ENCODE assay signal across 18 cellular contexts in the genomic region with DNA sequence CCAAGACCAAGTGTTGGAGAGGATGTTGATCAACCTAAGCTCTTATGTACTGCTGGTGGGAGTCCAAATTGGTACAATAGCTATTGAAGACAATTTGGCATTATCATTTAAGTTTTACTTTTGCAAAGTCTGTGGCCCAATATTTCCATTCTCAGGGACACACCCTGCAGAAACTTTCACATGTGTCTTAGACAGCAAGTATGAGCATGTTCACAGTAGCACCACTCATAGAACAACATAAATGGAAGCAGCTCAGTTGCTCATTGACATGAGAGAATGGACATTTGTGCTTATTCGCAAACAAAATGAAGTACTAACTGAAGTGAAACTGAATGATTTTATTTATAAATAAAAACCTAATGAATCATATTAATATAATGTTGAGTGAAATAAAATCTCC.
DNase-seq lines count a peak whose midpoint lies in the region; ATAC-seq, FAIRE-seq and TF ChIP-seq lines count a peak whose summit lies in the region.
"Had no signal": no experiment of that assay in that cellular context is flagged by ENCODE, and none has a peak within 500 bp of the region (broad histone marks: within the 10 kb centered on the region; RNA-seq: fewer than 3 reads in every experiment).

No MANE protein-coding gene starts in this region.

- H4K20me1 ChIP-seq in mammary epithelial cell (ENCODE audit: insufficient read depth, low read length) (no peaks in the 10 kb centered on the region), keratinocyte (ENCODE audit: control insufficient read depth, extremely low read depth, insufficient read depth, low read length) (no peaks in the 10 kb centered on the region)

- no peak overlapping the region for H3K4me3 Mint-ChIP-seq in CD14-positive monocyte
- H3K4me3 Mint-ChIP-seq: CD4-positive, alpha-beta memory T cell; H9 had no signal

- in situ Hi-C loops in mammary epithelial cell (cut with MboI; ENCODE audit: low sequenced_read_pairs in 2 of 2), result no loop called here

- H3K9ac ChIP-seq in mammary epithelial cell (ENCODE audit: insufficient read depth, low read length), result no peak overlapping the region
- no peak overlapping the region for H3K9ac ChIP-seq in keratinocyte (ENCODE audit: control insufficient read depth, extremely low read depth, insufficient read depth, low read length)

- ATAC-seq in HG03095 (IDR thresholded peaks at IDR 0.05; ENCODE audit: unreplicated experiment), result no peak

- CTCF ChIA-PET in RWPE1 (lab: Yijun Ruan, JAX) (no interaction called here), mammary epithelial cell (lab: Charles Lee; ENCODE audit: low non-redundant PET) (no interaction called here)

- H3K79me2 ChIP-seq in mammary epithelial cell (ENCODE audit: insufficient read depth, low read length), result no peaks in the 10 kb centered on the region
- H3K79me2 ChIP-seq in keratinocyte (ENCODE audit: control insufficient read depth, insufficient read depth, low read length), result no peaks in the 10 kb centered on the region

- H3K9me1 ChIP-seq in keratinocyte (ENCODE audit: control insufficient read depth, extremely low read depth, insufficient read depth, low read length), result no peaks in the 10 kb centered on the region

- H3K27me3 ChIP-seq in mammary epithelial cell (ENCODE audit: insufficient read depth, low read length), result no peaks in the 10 kb centered on the region
- no peaks in the 10 kb centered on the region for H3K27me3 ChIP-seq in keratinocyte (ENCODE audit: control insufficient read depth, extremely low read depth, insufficient read depth, low read length)

- H2AFZ ChIP-seq in mammary epithelial cell (ENCODE audit: low read depth, low read length), result peak overlapping the region; percentile 75
- peak overlapping the region; percentile 77 for H2AFZ ChIP-seq in keratinocyte (ENCODE audit: control insufficient read depth, low read length)

- intact Hi-C loops in mammary epithelial cell (cut with micrococcal nuclease), result no loop called here
- intact Hi-C loops in CD14-positive monocyte (cut with micrococcal nuclease), result no loop called here

- BruUV-seq in mammary epithelial cell (replicated peaks; lab: Mats Ljungman, UMichigan), result no TSS peak

- H3K9me3 Mint-ChIP-seq in CD14-positive monocyte, result peaks cover 0 to 2% (median 0%) of the 10 kb centered on the region in 7 donors
- H3K9me3 Mint-ChIP-seq: H9 had no signal

- no peaks in the 10 kb centered on the region for H3K36me3 Mint-ChIP-seq in CD14-positive monocyte
- H3K36me3 Mint-ChIP-seq: CD4-positive, alpha-beta memory T cell had no signal

- H3K27me3 Mint-ChIP-seq in CD14-positive monocyte (ENCODE audit: low read depth in 3 of 3), result peaks cover 0 to 1% (median 0%) of the 10 kb centered on the region in 3 donors
- H3K27me3 Mint-ChIP-seq: CD4-positive, alpha-beta memory T cell had no signal

- TF ChIP-seq CTCF in RWPE1 (conservative IDR thresholded peaks at IDR 0.05; ENCODE audit: low read depth) (no peak), mammary epithelial cell (conservative IDR thresholded peaks at IDR 0.05 in 1 of 2, IDR thresholded peaks at IDR 0.05 in 1 of 2; ENCODE audit: extremely low read depth in 1 of 2, insufficient read depth in 1 of 2, low read depth in 1 of 2, low read length in 2 of 2) (no peak), keratinocyte (optimal IDR thresholded peaks at IDR 0.05 in 1 of 3, IDR thresholded peaks at IDR 0.05 in 1 of 3, conservative IDR thresholded peaks at IDR 0.05 in 1 of 3; ENCODE audit: extremely low read depth in 1 of 3, insufficient read depth in 2 of 3, low read length in 3 of 3) (no peak), CD14-positive monocyte (IDR thresholded peaks at IDR 0.05) (no peak)

- H3K4me2 ChIP-seq in mammary epithelial cell (ENCODE audit: insufficient read depth, low read depth, low read length) (peak overlapping the region; percentile 60), keratinocyte (ENCODE audit: control insufficient read depth, extremely low read depth, insufficient read depth, low read depth, low read length) (peak overlapping the region; percentile 57)

- H3K9me3 ChIP-seq in mammary epithelial cell (replicated peaks; ENCODE audit: insufficient read depth, low read length) (no peaks in the 10 kb centered on the region), keratinocyte (ENCODE audit: control insufficient read depth, low read depth, low read length) (no peaks in the 10 kb centered on the region)

- WGBS in mammary epithelial cell (ENCODE audit: low coverage, missing lambda C conversion rate), result 91% methylated on average over 1 of the region's 1 CpG

- peak; percentile 79 for FAIRE-seq in keratinocyte (lab: Jason Lieb, UNC)
- FAIRE-seq: GM18507 had no signal

- no peak overlapping the region for H3K27ac Mint-ChIP-seq in CD14-positive monocyte
- H3K27ac Mint-ChIP-seq: CD4-positive, alpha-beta memory T cell; H9 had no signal

- H3K4me1 ChIP-seq in mammary epithelial cell (ENCODE audit: insufficient read depth, low read length) (peaks cover 4% of the 10 kb centered on the region), keratinocyte (ENCODE audit: control insufficient read depth, extremely low read depth, insufficient read depth, low read length) (peaks cover 6% of the 10 kb centered on the region)

- no peaks in the 10 kb centered on the region for H3K36me3 ChIP-seq in mammary epithelial cell (ENCODE audit: insufficient read depth, low read length)
- no peaks in the 10 kb centered on the region for H3K36me3 ChIP-seq in keratinocyte (ENCODE audit: control insufficient read depth in 2 of 2, extremely low read depth in 1 of 2, insufficient read depth in 2 of 2, low read length in 2 of 2)

- H3K27ac ChIP-seq in RWPE1, result no peak overlapping the region
- no peak overlapping the region for H3K27ac ChIP-seq in mammary epithelial cell (ENCODE audit: insufficient read depth, low read depth, low read length)
- H3K27ac ChIP-seq in epithelial cell of prostate, result no peak overlapping the region
- H3K27ac ChIP-seq in keratinocyte (ENCODE audit: control insufficient read depth, insufficient read depth, low read length), result peak overlapping the region; percentile 26
- H3K27ac ChIP-seq: C4-2B, HL-60 had no signal

- H3K4me3 ChIP-seq in mammary epithelial cell (replicated peaks in 1 of 3; ENCODE audit: insufficient read depth in 1 of 3, low read depth in 2 of 3, low read length in 3 of 3) (no peak overlapping the region), keratinocyte (ENCODE audit: control insufficient read depth in 2 of 3, extremely low read depth in 1 of 3, insufficient read depth in 2 of 3, low read depth in 1 of 3, low read length in 3 of 3) (no peak overlapping the region)

- POLR2A ChIA-PET in RWPE1 (lab: Yijun Ruan, JAX; ENCODE audit: low non-redundant PET), result no interaction called here

- no peaks in the 10 kb centered on the region for H3K4me1 Mint-ChIP-seq in CD14-positive monocyte
- H3K4me1 Mint-ChIP-seq: CD4-positive, alpha-beta memory T cell had no signal

- DNase-seq in RWPE1 (ENCODE audit: low spot score) (peak; percentile 13), mammary epithelial cell (peak; percentile 72), epithelial cell of prostate (ENCODE audit: low read depth, low spot score) (peak; percentile 27), keratinocyte (ENCODE audit: low read depth, low spot score) (no peak), SHP77 (lab: John Stamatoyannopoulos, UW) (no peak), CD14-positive monocyte (ENCODE audit: low spot score) (no peak)
- DNase-seq: AML-193; CD4-positive, alpha-beta memory T cell; DMS153; DMS79; GDM1; GOT3; H9; KG1 had no signal

- dilution Hi-C loops in mammary epithelial cell (cut with HindIII; ENCODE audit: low sequenced_read_pairs), result no loop called here
- dilution Hi-C loops in keratinocyte (cut with MboI; ENCODE audit: extremely low pct_ligation_motif_present, low sequenced_read_pairs), result no loop called here

Comparison
In these comparisons a context has a peak if more than half of its experiments do, and no peak if none do; other contexts are left out.
1. DNase-seq: peak in RWPE1 (single experiment), mammary epithelial cell (single experiment) and epithelial cell of prostate (single experiment); none in keratinocyte (single experiment), SHP77 (0 of 2) and CD14-positive monocyte (single experiment).